8 cellular contexts compared by ENCODE assay signal in the genomic region with DNA sequence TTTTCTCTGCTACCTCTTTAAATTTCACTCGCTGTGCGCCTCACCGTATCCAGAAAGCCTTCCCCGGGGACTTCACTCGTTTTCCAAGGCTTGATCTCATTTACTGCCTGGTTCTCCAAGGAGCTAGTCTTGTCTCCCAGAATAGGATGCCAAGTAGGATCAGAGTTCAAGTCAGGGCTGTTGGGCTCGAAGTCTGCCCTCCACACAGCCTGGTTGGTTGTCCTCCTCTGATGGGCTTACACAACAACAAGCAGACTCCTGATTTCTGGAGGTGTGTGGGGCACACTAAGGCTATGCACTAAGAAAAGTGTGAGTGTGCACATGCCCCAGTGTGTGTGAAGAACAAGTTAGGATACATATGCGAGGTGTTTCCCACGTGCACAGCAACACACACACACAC. TPM values are rescaled to one million over a fixed set of nuclear protein-coding genes. Genes with fewer than 3 reads are reported as not detected.
DNase-seq lines count a peak whose midpoint lies in the region; ATAC-seq and TF ChIP-seq lines count a peak whose summit lies in the region.

No MANE protein-coding gene starts in this region.

- H2BK15ac ChIP-seq in IMR-90 (ENCODE audit: low read depth, low read length) = peak overlapping the region; percentile 85; the same call in 2 of the 3 replicates

- H4K8ac ChIP-seq in IMR-90 (ENCODE audit: low read depth in 2 of 2, low read length in 2 of 2) = peak overlapping the region; percentile 62 to 92; a peak in 3 of 4 replicates

- intact Hi-C loops in IMR-90 (cut with micrococcal nuclease) = no loop called here
- intact Hi-C loops in left cardiac atrium (cut with DNase I) = no loop called here

- peak overlapping the region; percentile 94 for H3K27ac Mint-ChIP-seq in activated naive CD8-positive, alpha-beta T cell treated with anti-CD3 and anti-CD28 coated beads, Interleukin-2, amount 50 U/mL, for 24 hours

- H2AFZ ChIP-seq in IMR-90 (replicated peaks; ENCODE audit: low read length, poor library complexity) = no peak overlapping the region

- H3K27ac ChIP-seq in IMR-90 (ENCODE audit: insufficient read depth, low read length) = peak overlapping the region; percentile 15
- H3K27ac ChIP-seq in skin epidermis = peak overlapping the region in 17 of 21 experiments; percentile 7 to 85 (median 68)

- peaks cover 0 to 13% of the 10 kb centered on the region in 2 experiments; a peak in 1 of 4 replicates for H3K79me1 ChIP-seq in IMR-90 (ENCODE audit: low read depth in 1 of 2, low read length in 2 of 2)

- no peak for DNase-seq in IMR-90
- peak; percentile 16 for DNase-seq in activated naive CD8-positive, alpha-beta T cell treated with anti-CD3 and anti-CD28 coated beads, Interleukin-2, amount 50 U/mL, for 24 hours
- no peak for DNase-seq in left cardiac atrium
- DNase-seq in stimulated activated CD8-positive, alpha-beta memory T cell treated with anti-CD3 and anti-CD28 coated beads, Interleukin-4, amount 100 ng/mL, for 48 hours = no peak
- DNase-seq in NCI-H2227 (lab: John Stamatoyannopoulos, UW; ENCODE audit: unreplicated experiment) = no peak

- dilution Hi-C loops in IMR-90 (cut with HindIII; ENCODE audit: low sequenced_read_pairs, unreplicated experiment) = no loop called here

- no peaks in the 10 kb centered on the region for H3K9me3 ChIP-seq in IMR-90 (ENCODE audit: control insufficient read depth, insufficient read depth, low read length)

- H3K23ac ChIP-seq in IMR-90 (ENCODE audit: low read depth, low read length) = peak overlapping the region; percentile 19; the same call in 1 of the 2 replicates

- H2AK5ac ChIP-seq in IMR-90 (ENCODE audit: low read depth, low read length) = peak overlapping the region; percentile 88

- H4K91ac ChIP-seq in IMR-90 (ENCODE audit: insufficient read depth, low read depth, low read length) = peak overlapping the region; percentile 9

- no peaks in the 10 kb centered on the region for H3K27me3 ChIP-seq in IMR-90 (ENCODE audit: control insufficient read depth, insufficient read depth, low read length)

- no peak for TF ChIP-seq POLR2A in IMR-90 (IDR thresholded peaks at IDR 0.05; ENCODE audit: low read depth, low read length)

- CTCF ChIA-PET in IMR-90 (lab: Yijun Ruan, JAX) = no interaction called here

- peak overlapping the region; percentile 70 for H3K4me3 Mint-ChIP-seq in activated naive CD8-positive, alpha-beta T cell treated with anti-CD3 and anti-CD28 coated beads, Interleukin-2, amount 50 U/mL, for 24 hours

- peak overlapping the region; percentile 8; the same call in 1 of the 2 replicates for H3K14ac ChIP-seq in IMR-90 (replicated peaks; ENCODE audit: low read depth, low read length)

- WGBS in IMR-90 (ENCODE audit: extremely low coverage in 2 of 2, insufficient read length in 1 of 2), 2 experiments = no CpG with 5 or more reads among the region's 8 CpGs

- no peaks in the 10 kb centered on the region for H3K9me3 Mint-ChIP-seq in activated naive CD8-positive, alpha-beta T cell treated with anti-CD3 and anti-CD28 coated beads, Interleukin-2, amount 50 U/mL, for 24 hours

- H2BK120ac ChIP-seq in IMR-90 (ENCODE audit: low read depth, low read length) = peak overlapping the region; percentile 94; the same call in 1 of the 2 replicates

- H2BK20ac ChIP-seq in IMR-90 (ENCODE audit: low read depth, low read length) = 0 out of 2 replicates have a peak overlapping the region, but pooled peaks have one; percentile 5

- H3K18ac ChIP-seq in IMR-90 (ENCODE audit: low read depth, low read length) = peak overlapping the region; percentile 26; the same call in 1 of the 2 replicates

- H3K36me3 Mint-ChIP-seq in activated naive CD8-positive, alpha-beta T cell treated with anti-CD3 and anti-CD28 coated beads, Interleukin-2, amount 50 U/mL, for 24 hours (ENCODE audit: low read depth) = peaks cover 13% of the 10 kb centered on the region

- H3K27me3 Mint-ChIP-seq in activated naive CD8-positive, alpha-beta T cell treated with anti-CD3 and anti-CD28 coated beads, Interleukin-2, amount 50 U/mL, for 24 hours = no peaks in the 10 kb centered on the region

- peaks cover 78% of the 10 kb centered on the region for H3K4me1 Mint-ChIP-seq in activated naive CD8-positive, alpha-beta T cell treated with anti-CD3 and anti-CD28 coated beads, Interleukin-2, amount 50 U/mL, for 24 hours

- ATAC-seq in IMR-90 (ENCODE audit: low read depth) (peak; percentile 3; the same call in 1 of the 2 replicates), left cardiac atrium (peak; percentile 9 to 62), GM18909 (IDR thresholded peaks at IDR 0.05; ENCODE audit: poor library complexity, unreplicated experiment) (no peak), HG03571 (IDR thresholded peaks at IDR 0.05; ENCODE audit: unreplicated experiment) (no peak)
- no peak for ATAC-seq in activated naive CD8-positive, alpha-beta T cell treated with anti-CD3 and anti-CD28 coated beads, Interleukin-2, amount 50 U/mL, for 24 hours

- no peak for TF ChIP-seq CTCF in IMR-90 (conservative IDR thresholded peaks at IDR 0.05; ENCODE audit: low read depth, low read length)

- no TSS peak for BruUV-seq in IMR-90 (replicated peaks; lab: Mats Ljungman, UMichigan)

- no peak overlapping the region for H3K4me2 ChIP-seq in IMR-90 (ENCODE audit: low read depth, low read length)

- H2BK5ac ChIP-seq in IMR-90 (ENCODE audit: low read depth, low read length, poor library complexity, severe bottlenecking) = peak overlapping the region; percentile 39

- H3K36me3 ChIP-seq in IMR-90 (ENCODE audit: control insufficient read depth, insufficient read depth, low read length) = 0 out of 2 replicates have a peak, but pooled peaks cover 4% of the 10 kb centered on the region

- H4K20me1 ChIP-seq in IMR-90 (ENCODE audit: insufficient read depth, low read length) = peaks cover 3% of the 10 kb centered on the region; the same call in 1 of the 2 replicates

- H3K9me1 ChIP-seq in IMR-90 (ENCODE audit: insufficient read depth, low read length) = peaks cover 30% of the 10 kb centered on the region

- TF ChIP-seq RAD21 in IMR-90 (IDR thresholded peaks at IDR 0.05; ENCODE audit: low read length) = no peak

- peak overlapping the region; percentile 96 for H3K4ac ChIP-seq in IMR-90 (ENCODE audit: low read depth, low read length)

- H3K4me3 ChIP-seq in IMR-90 (ENCODE audit: insufficient read depth, low read depth, low read length) (no peak overlapping the region), skin epidermis (no peak overlapping the region)

- no peak overlapping the region for H3K56ac ChIP-seq in IMR-90 (ENCODE audit: extremely low read depth, insufficient read depth, low read length)

- POLR2A ChIA-PET in IMR-90 (lab: Charles Lee; ENCODE audit: unreplicated experiment) = no interaction called here

- H2AK9ac ChIP-seq in IMR-90 (replicated peaks; ENCODE audit: low read depth, low read length, poor library complexity) = no peak overlapping the region

- H4K5ac ChIP-seq in IMR-90 (ENCODE audit: low read depth, low read length) = peak overlapping the region; percentile 59; the same call in 1 of the 2 replicates

- peaks cover 22% of the 10 kb centered on the region for H3K4me1 ChIP-seq in IMR-90 (ENCODE audit: control insufficient read depth, insufficient read depth, low read length)

- H3K9ac ChIP-seq in IMR-90 (ENCODE audit: low read depth, low read length) = no peak overlapping the region

- in situ Hi-C loops in IMR-90 (cut with MboI; ENCODE audit: low sequenced_read_pairs) = no loop called here

TF ChIP-seq in IMR-90, 13 proteins besides CTCF, POLR2A, EP300 and RAD21:
- TF ChIP-seq MAFK (IDR thresholded peaks at IDR 0.05; ENCODE audit: low read depth, low read length) (no peak), FOS (IDR thresholded peaks at IDR 0.05; ENCODE audit: low read depth, low read length) (no peak), RFX5 (IDR thresholded peaks at IDR 0.05; ENCODE audit: low read depth, low read length) (no peak), MXI1 (IDR thresholded peaks at IDR 0.05; ENCODE audit: borderline replicate concordance, low read depth, low read length) (no peak), SMC3 (IDR thresholded peaks at IDR 0.05; ENCODE audit: low read depth, low read length) (no peak), NFE2L2 (IDR thresholded peaks at IDR 0.05; ENCODE audit: low read depth, low read length) (no peak), CEBPB (IDR thresholded peaks at IDR 0.05; ENCODE audit: low read depth, low read length) (no peak), MAZ (IDR thresholded peaks at IDR 0.05; ENCODE audit: borderline replicate concordance, low read depth, low read length) (no peak), CHD1 (IDR thresholded peaks at IDR 0.05; ENCODE audit: low read depth, low read length) (no peak), RCOR1 (IDR thresholded peaks at IDR 0.05; ENCODE audit: insufficient replicate concordance, low read length) (no peak), BHLHE40 (IDR thresholded peaks at IDR 0.05; ENCODE audit: low read depth, low read length) (no peak)
- TF ChIP-seq, protein P1, sequence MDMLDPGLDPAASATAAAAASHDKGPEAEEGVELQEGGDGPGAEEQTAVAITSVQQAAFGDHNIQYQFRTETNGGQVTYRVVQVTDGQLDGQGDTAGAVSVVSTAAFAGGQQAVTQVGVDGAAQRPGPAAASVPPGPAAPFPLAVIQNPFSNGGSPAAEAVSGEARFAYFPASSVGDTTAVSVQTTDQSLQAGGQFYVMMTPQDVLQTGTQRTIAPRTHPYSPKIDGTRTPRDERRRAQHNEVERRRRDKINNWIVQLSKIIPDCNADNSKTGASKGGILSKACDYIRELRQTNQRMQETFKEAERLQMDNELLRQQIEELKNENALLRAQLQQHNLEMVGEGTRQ (IDR thresholded peaks at IDR 0.05; ENCODE audit: low read depth, low read length) = no peak
- TF ChIP-seq, protein P2, sequence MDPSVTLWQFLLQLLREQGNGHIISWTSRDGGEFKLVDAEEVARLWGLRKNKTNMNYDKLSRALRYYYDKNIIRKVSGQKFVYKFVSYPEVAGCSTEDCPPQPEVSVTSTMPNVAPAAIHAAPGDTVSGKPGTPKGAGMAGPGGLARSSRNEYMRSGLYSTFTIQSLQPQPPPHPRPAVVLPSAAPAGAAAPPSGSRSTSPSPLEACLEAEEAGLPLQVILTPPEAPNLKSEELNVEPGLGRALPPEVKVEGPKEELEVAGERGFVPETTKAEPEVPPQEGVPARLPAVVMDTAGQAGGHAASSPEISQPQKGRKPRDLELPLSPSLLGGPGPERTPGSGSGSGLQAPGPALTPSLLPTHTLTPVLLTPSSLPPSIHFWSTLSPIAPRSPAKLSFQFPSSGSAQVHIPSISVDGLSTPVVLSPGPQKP (IDR thresholded peaks at IDR 0.05; ENCODE audit: borderline replicate concordance, low read depth, low read length) = no peak

RNA-seq across cellular contexts. Expression of a gene that starts 14.0 kb away (rescaled TPM):
- total RNA-seq in IMR-90 (2012; rRNA removed) (88.0 and 92.8 TPM in 2 replicates), left cardiac atrium (100 to 1,000 TPM in 1 of 2 donors, 10 to 100 TPM in 1; 80.4 to 101 TPM)
- polyA plus RNA-seq in IMR-90 (2012; rRNA removed) = 63.8 and 67.1 TPM in 2 replicates
- polyA plus RNA-seq in IMR-90 (2012; cell fraction: cytosol; rRNA removed) = 62.2 and 66.5 TPM in 2 replicates
- 59.0 and 59.6 TPM in 2 replicates for polyA plus RNA-seq in IMR-90 (2012; cell fraction: nucleus; rRNA removed; ENCODE audit: low replicate concordance)

Comparison
In these comparisons a context has a peak if more than half of its experiments do, and no peak if none do; other contexts are left out.
1. ATAC-seq: peak in IMR-90 (single experiment) and left cardiac atrium (2 of 2); none in activated naive CD8-positive, alpha-beta T cell treated with anti-CD3 and anti-CD28 coated beads, Interleukin-2, amount 50 U/mL, for 24 hours (single experiment), GM18909 (single experiment) and HG03571 (single experiment).